ENCODE assay signal across 11 cellular contexts in genomic region chr5:28473531-28474107, GRCh38.
DNase-seq lines count a peak whose midpoint lies in the region; ATAC-seq and TF ChIP-seq lines count a peak whose summit lies in the region.
"Had no signal": no experiment of that assay in that cellular context is flagged by ENCODE, and none has a peak within 500 bp of the region (broad histone marks: within the 10 kb centered on the region; RNA-seq: fewer than 3 reads in every experiment).

No MANE protein-coding gene starts in this region.

- no peaks in the 10 kb centered on the region for H3K9me2 ChIP-seq in MM.1S (replicated peaks; ENCODE audit: insufficient read depth, low read length)

- H3K4me1 ChIP-seq in MM.1S (ENCODE audit: low read length) (no peaks in the 10 kb centered on the region), mesenchymal stem cell (ENCODE audit: control insufficient read depth, insufficient read depth, low read depth, low read length) (no peaks in the 10 kb centered on the region)
- no peaks in the 10 kb centered on the region for H3K4me1 ChIP-seq in CD4-positive, alpha-beta memory T cell (ENCODE audit: insufficient read depth, low read length)
- H3K4me1 ChIP-seq: SJCRH30 had no signal

- no peak overlapping the region for H4K8ac ChIP-seq in mesenchymal stem cell (ENCODE audit: low read length)

- no peak overlapping the region for H2BK12ac ChIP-seq in mesenchymal stem cell (ENCODE audit: low read length in 2 of 2)

- no peaks in the 10 kb centered on the region for H3K79me1 ChIP-seq in mesenchymal stem cell (replicated peaks; ENCODE audit: low read length, poor library complexity, severe bottlenecking)

- peaks cover 2 to 10% (median 3%) of the 10 kb centered on the region in 8 donors for H3K9me3 Mint-ChIP-seq in CD4-positive, alpha-beta memory T cell

- H3K36me3 Mint-ChIP-seq in CD4-positive, alpha-beta memory T cell = no peaks in the 10 kb centered on the region

- no peak overlapping the region for H3K18ac ChIP-seq in mesenchymal stem cell (ENCODE audit: low read depth in 1 of 2, low read length in 2 of 2)

- H3K4me3 ChIP-seq in MM.1S (ENCODE audit: low read length) (no peak overlapping the region), mesenchymal stem cell (ENCODE audit: insufficient read depth in 1 of 2, low read depth in 1 of 2, low read length in 2 of 2) (no peak overlapping the region)
- no peak overlapping the region for H3K4me3 ChIP-seq in CD4-positive, alpha-beta memory T cell (ENCODE audit: low read length in 2 of 2)
- H3K4me3 ChIP-seq: SJCRH30 had no signal

- no peak overlapping the region for H2BK15ac ChIP-seq in mesenchymal stem cell (ENCODE audit: low read depth, poor library complexity, severe bottlenecking)

- H3K27me3 ChIP-seq in MM.1S (replicated peaks; ENCODE audit: insufficient read depth, low read length) (no peaks in the 10 kb centered on the region), mesenchymal stem cell (ENCODE audit: control insufficient read depth in 1 of 2, insufficient read depth in 1 of 2, low read length in 2 of 2) (no peaks in the 10 kb centered on the region)
- no peaks in the 10 kb centered on the region for H3K27me3 ChIP-seq in CD4-positive, alpha-beta memory T cell (ENCODE audit: insufficient read depth, low read length)
- H3K27me3 ChIP-seq: SJCRH30 had no signal

- H3K9ac ChIP-seq in MM.1S (ENCODE audit: low read length) = no peak overlapping the region
- no peak overlapping the region for H3K9ac ChIP-seq in mesenchymal stem cell (ENCODE audit: low read length)

- H3K23ac ChIP-seq in mesenchymal stem cell (ENCODE audit: low read length in 2 of 2) = no peak overlapping the region

- H3F3A ChIP-seq in MM.1S (ENCODE audit: insufficient read depth, low read length) = no peaks in the 10 kb centered on the region

- POLR2A ChIA-PET in CD4-positive, alpha-beta memory T cell (lab: Charles Lee; ENCODE audit: partially characterized antibody) = no interaction called here

- in situ Hi-C loops in GM13977 (cut with MboI; ENCODE audit: low pct_unique_long_range_greater_than_20kb, low sequenced_read_pairs, unreplicated experiment) = no loop called here

- H3K4me3 Mint-ChIP-seq in CD4-positive, alpha-beta memory T cell = no peak overlapping the region
- H3K4me3 Mint-ChIP-seq: natural killer cell had no signal

- H4K20me1 ChIP-seq in MM.1S (ENCODE audit: insufficient read depth, low read length) = no peaks in the 10 kb centered on the region

- H2BK120ac ChIP-seq in mesenchymal stem cell (ENCODE audit: low read depth, low read length) = no peak overlapping the region

- ATAC-seq in HG03571 (IDR thresholded peaks at IDR 0.05; ENCODE audit: unreplicated experiment) (no peak), HG02588 (IDR thresholded peaks at IDR 0.05; ENCODE audit: unreplicated experiment) (no peak)
- ATAC-seq: natural killer cell had no signal

- no peaks in the 10 kb centered on the region for H3K36me3 ChIP-seq in MM.1S (replicated peaks; ENCODE audit: insufficient read depth, low read length)
- H3K36me3 ChIP-seq in mesenchymal stem cell (ENCODE audit: control insufficient read depth in 1 of 2, insufficient read depth in 2 of 2, low read depth in 1 of 2, low read length in 2 of 2) = no peaks in the 10 kb centered on the region
- H3K36me3 ChIP-seq in CD4-positive, alpha-beta memory T cell (ENCODE audit: insufficient read depth, low read length) = no peaks in the 10 kb centered on the region
- H3K36me3 ChIP-seq: SJCRH30 had no signal

- no peak overlapping the region for H3K14ac ChIP-seq in mesenchymal stem cell (ENCODE audit: low read length in 2 of 2)

- no peaks in the 10 kb centered on the region for H3K4me1 Mint-ChIP-seq in CD4-positive, alpha-beta memory T cell
- H3K4me1 Mint-ChIP-seq: natural killer cell had no signal

- CTCF ChIA-PET in CD4-positive, alpha-beta memory T cell (lab: Charles Lee; ENCODE audit: partially characterized antibody) = no interaction called here

- H3K27ac Mint-ChIP-seq in CD4-positive, alpha-beta memory T cell = no peak overlapping the region
- H3K27ac Mint-ChIP-seq: natural killer cell had no signal

- no peaks in the 10 kb centered on the region for H3K27me3 Mint-ChIP-seq in CD4-positive, alpha-beta memory T cell

- DNase-seq in GM13977 (ENCODE audit: low spot score) (no peak), MM.1S (peak; percentile 23), astrocyte of the hippocampus (ENCODE audit: low read depth, low spot score) (peak; percentile 59), mesenchymal stem cell (peak; percentile 4), NK-92 (lab: John Stamatoyannopoulos, UW; ENCODE audit: unreplicated experiment) (no peak)
- no peak for DNase-seq in CD4-positive, alpha-beta memory T cell
- DNase-seq: EL, natural killer cell had no signal

- no peak overlapping the region for H3K27ac ChIP-seq in MM.1S (ENCODE audit: low read length)
- no peak overlapping the region for H3K27ac ChIP-seq in mesenchymal stem cell (ENCODE audit: low read length, poor library complexity, severe bottlenecking)
- H3K27ac ChIP-seq in CD4-positive, alpha-beta memory T cell (ENCODE audit: low read depth, low read length) = no peak overlapping the region
- H3K27ac ChIP-seq: SJCRH30 had no signal

- H2AK5ac ChIP-seq in mesenchymal stem cell (ENCODE audit: low read length, severe bottlenecking) = no peak overlapping the region

- H2AFZ ChIP-seq in MM.1S (ENCODE audit: low read length) (no peak overlapping the region), mesenchymal stem cell (ENCODE audit: low read depth, low read length) (no peak overlapping the region)

- no peak overlapping the region for H2BK5ac ChIP-seq in mesenchymal stem cell (ENCODE audit: low read depth, low read length, poor library complexity, severe bottlenecking)

- no peaks in the 10 kb centered on the region for H3K79me2 ChIP-seq in MM.1S (ENCODE audit: low read length)

- intact Hi-C loops in CD4-positive, alpha-beta memory T cell (cut with micrococcal nuclease) = no loop called here

- 49% methylated on average over 2 of the region's 4 CpGs for WGBS in mesenchymal stem cell

- H3K4ac ChIP-seq in mesenchymal stem cell (ENCODE audit: low read depth in 1 of 2, low read length in 2 of 2) = no peak overlapping the region

- H4K91ac ChIP-seq in mesenchymal stem cell (ENCODE audit: low read length) = no peak overlapping the region

- TF ChIP-seq CTCF in GM13977 (IDR thresholded peaks at IDR 0.05; ENCODE audit: extremely low read depth, insufficient read depth, missing control alignments) (peak; percentile 27), MM.1S (IDR thresholded peaks at IDR 0.05; ENCODE audit: low read length) (peak; percentile 38)

- H3K4me2 ChIP-seq in MM.1S (ENCODE audit: low read depth, low read length) (no peak overlapping the region), mesenchymal stem cell (ENCODE audit: low read length, poor library complexity, severe bottlenecking) (no peak overlapping the region)

- H3K9me3 ChIP-seq in MM.1S (replicated peaks; ENCODE audit: insufficient read depth, low read length) (no peaks in the 10 kb centered on the region), mesenchymal stem cell (ENCODE audit: control insufficient read depth, low read length) (no peaks in the 10 kb centered on the region)
- H3K9me3 ChIP-seq in CD4-positive, alpha-beta memory T cell (ENCODE audit: control insufficient read depth in 1 of 2, low read length in 2 of 2) = no peaks in the 10 kb centered on the region
- H3K9me3 ChIP-seq: SJCRH30 had no signal

Comparison
In these comparisons a context has a peak if more than half of its experiments do, and no peak if none do; other contexts are left out.
1. DNase-seq: peak in MM.1S (single experiment), astrocyte of the hippocampus (single experiment) and mesenchymal stem cell (single experiment); none in GM13977 (single experiment), NK-92 (single experiment) and CD4-positive, alpha-beta memory T cell (0 of 5).